ENCODE assay signal across 18 cellular contexts in the genomic region with DNA sequence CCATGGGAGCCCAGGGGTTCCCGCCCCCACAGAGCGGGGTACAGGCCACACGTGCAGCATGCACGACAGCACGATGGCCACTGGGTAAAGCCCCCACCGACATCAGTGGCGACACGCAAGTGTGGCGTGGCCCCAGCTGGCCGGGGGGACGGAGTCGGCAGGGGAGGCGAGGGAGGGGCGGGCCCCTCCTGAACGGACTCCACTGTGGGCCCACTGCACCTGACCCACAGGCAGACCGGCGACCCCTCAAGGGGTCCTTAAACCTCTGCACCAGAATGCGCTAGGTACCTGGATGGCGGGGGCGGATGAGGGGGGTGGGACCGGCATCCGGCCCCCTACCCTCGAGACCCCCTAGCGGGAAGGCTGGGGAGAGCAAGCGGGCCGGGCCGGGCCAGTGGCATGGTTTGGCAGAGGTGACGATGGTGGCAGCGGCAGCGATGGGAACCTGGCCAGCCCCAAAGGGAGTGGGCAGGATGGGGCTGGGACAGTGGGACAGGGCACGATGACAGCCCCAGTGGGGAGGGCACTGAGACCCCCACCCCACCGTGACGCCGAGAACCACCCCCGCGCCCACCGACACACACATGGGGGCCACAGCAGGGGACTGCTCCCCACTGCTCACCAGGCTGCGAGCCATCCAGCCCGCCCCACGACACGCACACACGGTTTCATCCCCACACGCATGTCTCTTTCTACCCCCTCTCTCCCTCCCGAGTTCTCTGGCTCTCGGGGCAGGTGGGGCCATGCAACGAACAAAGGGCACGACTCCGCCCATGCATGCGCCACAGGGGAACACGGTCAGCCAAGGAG.
"Had no signal": no experiment of that assay in that cellular context is flagged by ENCODE, and none has a peak within 500 bp of the region (broad histone marks: within the 10 kb centered on the region; RNA-seq: fewer than 3 reads in every experiment).

No MANE protein-coding gene starts in this region.

- H3K4me3 Mint-ChIP-seq: activated B cell treated with CpG ODN at 0.5 μM for 24 hours; activated CD4-positive, alpha-beta memory T cell treated with anti-CD3 and anti-CD28 coated beads for 36 hours; activated naive CD8-positive, alpha-beta T cell treated with anti-CD3 and anti-CD28 coated beads for 36 hours; activated T-helper 1 cell treated with anti-CD3 and anti-CD28 coated beads, Interleukin-12 subunit alpha, Interleukin-12 subunit beta, Interleukin-2, Interleukin-4 antibody, amounts not matched to agents 30 ng/mL and 10 ng/mL and 1 ng/mL, durations not matched to agents 14 hours and 24 hours and 36 hours; effector memory CD8-positive, alpha-beta T cell; T-cell; type B pancreatic cell had no signal

- H3K27me3 Mint-ChIP-seq: type B pancreatic cell had no signal

- H3K27ac Mint-ChIP-seq: activated B cell treated with CpG ODN at 0.5 μM for 24 hours; activated CD4-positive, alpha-beta memory T cell treated with anti-CD3 and anti-CD28 coated beads for 36 hours; activated naive CD8-positive, alpha-beta T cell treated with anti-CD3 and anti-CD28 coated beads for 36 hours; activated T-helper 1 cell treated with anti-CD3 and anti-CD28 coated beads, Interleukin-12 subunit alpha, Interleukin-12 subunit beta, Interleukin-2, Interleukin-4 antibody, amounts not matched to agents 30 ng/mL and 10 ng/mL and 1 ng/mL, durations not matched to agents 14 hours and 24 hours and 36 hours; effector memory CD8-positive, alpha-beta T cell; T-cell; type B pancreatic cell had no signal

- DNase-seq: activated B cell treated with CpG ODN at 0.5 μM for 24 hours; activated CD4-positive, alpha-beta memory T cell treated with anti-CD3 and anti-CD28 coated beads for 36 hours; activated CD4-positive, alpha-beta T cell treated with anti-CD3 and anti-CD28 coated beads for 4 hours; activated naive CD4-positive, alpha-beta T cell; activated naive CD8-positive, alpha-beta T cell treated with anti-CD3 and anti-CD28 coated beads for 36 hours; activated T-cell treated with anti-CD3 and anti-CD28 coated beads for 4 hours; amniotic stem cell; effector memory CD8-positive, alpha-beta T cell; foreskin keratinocyte; glutamatergic neuron; hypothalamus; islet precursor cell; T-cell; testis had no signal

- ATAC-seq: effector memory CD8-positive, alpha-beta T cell; foreskin keratinocyte; SK-N-SH treated with all-trans-retinoic acid at 6 μM for 48 hours; T-cell had no signal

- H3K27me3 ChIP-seq: testis had no signal

- H3K27ac ChIP-seq: foreskin keratinocyte, neutrophil, testis had no signal

- H3K4me1 ChIP-seq: foreskin keratinocyte had no signal

- H3K4me3 ChIP-seq: testis had no signal

- H3K36me3 Mint-ChIP-seq: T-cell had no signal

- H3K9me3 ChIP-seq: neutrophil, testis had no signal

- H3K4me1 Mint-ChIP-seq: activated B cell treated with CpG ODN at 0.5 μM for 24 hours; activated naive CD8-positive, alpha-beta T cell treated with anti-CD3 and anti-CD28 coated beads for 36 hours; T-cell had no signal

- H3K36me3 ChIP-seq: neutrophil had no signal
